1 cellular context compared by ENCODE assay signal in genomic region chr1:231528175-231529029, GRCh38.
TF ChIP-seq lines count a peak whose summit lies in the region.

TSS of gene TSNAX (plus strand) at chr1:231528669. CDS start at chr1:231528811, 142 bp downstream.

TF ChIP-seq in K562, 482 proteins besides CTCF, POLR2A, EP300 and RAD21 (continued from another document and continues in another):
- TF ChIP-seq ZNF318 (IDR thresholded peaks at IDR 0.05; ENCODE audit: borderline replicate concordance in 1 of 2, low read depth in 1 of 2): no peak
- peak; percentile 72 for TF ChIP-seq DIDO1 (tag; IDR thresholded peaks at IDR 0.05; ENCODE audit: low read depth)
- TF ChIP-seq CGGBP1 (CRISPR knock-in tag; IDR thresholded peaks at IDR 0.05): 0 out of 2 replicates have a peak, but pooled peaks have one; percentile 14
- TF ChIP-seq MEF2D (tag; conservative IDR thresholded peaks at IDR 0.05; ENCODE audit: low read depth): peak; percentile 71
- TF ChIP-seq HDAC6 (IDR thresholded peaks at IDR 0.05; ENCODE audit: low read depth, low read length): no peak
- TF ChIP-seq ZNF589 (CRISPR knock-in tag; IDR thresholded peaks at IDR 0.05; ENCODE audit: low read depth): 0 out of 2 replicates have a peak, but pooled peaks have one; percentile 21
- no peak for TF ChIP-seq NR4A1 (CRISPR knock-in tag; IDR thresholded peaks at IDR 0.05)
- TF ChIP-seq NR4A1 (tag; IDR thresholded peaks at IDR 0.05): peak; percentile 74; the same call in 1 of the 2 replicates
- no peak for TF ChIP-seq SMAD4 (CRISPR knock-in tag; conservative IDR thresholded peaks at IDR 0.05)
- TF ChIP-seq GMEB1 (CRISPR knock-in tag; IDR thresholded peaks at IDR 0.05): peak; percentile 94
- TF ChIP-seq ZBTB11 (CRISPR knock-in tag; IDR thresholded peaks at IDR 0.05): peak in 1 of 3 experiments; percentile 94; a peak in 2 of 6 replicates
- no peak for TF ChIP-seq NFE2L1 (tag; IDR thresholded peaks at IDR 0.05; ENCODE audit: borderline replicate concordance, low read depth)
- TF ChIP-seq TAF1 (IDR thresholded peaks at IDR 0.05; ENCODE audit: control insufficient read depth, extremely low read depth, insufficient read depth, low read length, severe bottlenecking): peak; percentile 90
- TF ChIP-seq KHSRP (IDR thresholded peaks at IDR 0.05): no peak
- peak; percentile 91 for TF ChIP-seq TFAP4 (CRISPR knock-in tag; IDR thresholded peaks at IDR 0.05; ENCODE audit: borderline replicate concordance)
- TF ChIP-seq ZBTB33 (CRISPR knock-in tag; IDR thresholded peaks at IDR 0.05): peak; percentile 65; the same call in 1 of the 2 replicates
- TF ChIP-seq NFIX (CRISPR knock-in tag; IDR thresholded peaks at IDR 0.05; ENCODE audit: low read depth): no peak
- TF ChIP-seq THRA (IDR thresholded peaks at IDR 0.05): no peak
- TF ChIP-seq MCM3 (IDR thresholded peaks at IDR 0.05): no peak
- TF ChIP-seq TEAD2 (tag; IDR thresholded peaks at IDR 0.05): no peak
- TF ChIP-seq HNRNPLL (IDR thresholded peaks at IDR 0.05; ENCODE audit: low read depth, low read length, poor library complexity, severe bottlenecking): peak; percentile 79
- no peak for TF ChIP-seq JUNB (CRISPR knock-in tag; conservative IDR thresholded peaks at IDR 0.05)
- no peak for TF ChIP-seq STAT5A (IDR thresholded peaks at IDR 0.05; ENCODE audit: borderline replicate concordance, low read length)
- TF ChIP-seq PTBP1 (IDR thresholded peaks at IDR 0.05; ENCODE audit: low read depth, low read length): no peak
- TF ChIP-seq HMG20B (CRISPR knock-in tag; IDR thresholded peaks at IDR 0.05): no peak
- peak; percentile 51 for TF ChIP-seq KLF13 (tag; IDR thresholded peaks at IDR 0.05; ENCODE audit: borderline replicate concordance, low read depth)
- no peak for TF ChIP-seq KAT8 (IDR thresholded peaks at IDR 0.05; ENCODE audit: low read depth)
- peak; percentile 91 for TF ChIP-seq RBFOX2 (IDR thresholded peaks at IDR 0.05; ENCODE audit: low read depth, low read length)
- no peak for TF ChIP-seq ZNF280B (CRISPR knock-in tag; IDR thresholded peaks at IDR 0.05)
- peak; percentile 95 for TF ChIP-seq KDM5B (IDR thresholded peaks at IDR 0.05; ENCODE audit: insufficient replicate concordance, low read depth, low read length)
- TF ChIP-seq SIX5 (IDR thresholded peaks at IDR 0.05; ENCODE audit: borderline replicate concordance in 1 of 2, insufficient read depth in 1 of 2, low read depth in 1 of 2, low read length in 2 of 2): peak; percentile 85 to 91
- no peak; the same call in 1 of the 2 replicates for TF ChIP-seq USF2 (CRISPR knock-in tag; IDR thresholded peaks at IDR 0.05)
- no peak for TF ChIP-seq CREB3 (tag; conservative IDR thresholded peaks at IDR 0.05; ENCODE audit: low read depth)
- TF ChIP-seq ZNF79 (CRISPR knock-in tag; IDR thresholded peaks at IDR 0.05; ENCODE audit: low read depth): no peak
- TF ChIP-seq ZNF134 (CRISPR knock-in tag; conservative IDR thresholded peaks at IDR 0.05): no peak
- no peak for TF ChIP-seq CREBBP (IDR thresholded peaks at IDR 0.05; ENCODE audit: low read depth, low read length)
- TF ChIP-seq ERF (CRISPR knock-in tag; IDR thresholded peaks at IDR 0.05): peak; percentile 27; the same call in 1 of the 2 replicates
- no peak for TF ChIP-seq ARHGAP35 (IDR thresholded peaks at IDR 0.05; ENCODE audit: partially characterized antibody)
- peak; percentile 56 for TF ChIP-seq RFX1 (IDR thresholded peaks at IDR 0.05)
